In the genomic region with DNA sequence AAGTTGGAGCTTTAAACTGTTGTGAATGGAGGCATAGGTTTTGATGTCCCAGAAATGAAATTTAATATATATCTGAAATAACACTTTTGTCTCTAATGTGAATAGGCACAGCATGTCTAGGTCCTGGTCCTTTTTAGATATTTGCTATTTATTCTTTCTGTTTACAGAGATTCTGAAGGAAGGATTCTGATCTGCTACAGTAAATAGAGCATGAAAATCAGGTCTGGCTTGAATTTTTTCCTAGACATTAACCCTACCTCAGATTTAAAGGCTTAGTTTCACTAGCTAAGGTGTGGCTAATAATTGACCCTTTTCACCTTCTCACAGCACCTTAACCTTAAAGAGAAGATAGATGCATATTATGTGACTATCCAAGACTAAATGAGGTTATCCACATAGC, we compare ENCODE assay signal across 37 cellular contexts. TPM values are rescaled to one million over a fixed set of nuclear protein-coding genes. Genes with fewer than 3 reads are reported as not detected.
"Had no signal": no experiment of that assay in that cellular context is flagged by ENCODE, and none has a peak within 500 bp of the region (broad histone marks: within the 10 kb centered on the region; RNA-seq: fewer than 3 reads in every experiment).

No MANE protein-coding gene starts in this region.

- H3K27me3 Mint-ChIP-seq: activated CD4-positive, alpha-beta memory T cell treated with anti-CD3 and anti-CD28 coated beads for 36 hours; activated CD4-positive, alpha-beta T cell treated with anti-CD3 and anti-CD28 coated beads, Interleukin-2, amount 10 ng/mL, durations not matched to agents 24 days and 14 days; activated CD8-positive, alpha-beta T cell treated with anti-CD3 and anti-CD28 coated beads for 36 hours; activated T-helper 17 cell treated with anti-CD3 and anti-CD28 coated beads, Interleukin-2, amount 50 U/mL, for 72 hours had no signal

- H3K27ac ChIP-seq: adrenal gland, body of pancreas, brain microvascular endothelial cell, breast epithelium, WERI-Rb-1 had no signal

- DNase-seq: activated CD4-positive, alpha-beta memory T cell treated with anti-CD3 and anti-CD28 coated beads for 36 hours; activated CD4-positive, alpha-beta T cell treated with anti-CD3 and anti-CD28 coated beads for 4 hours; activated CD4-positive, alpha-beta T cell treated with anti-CD3 and anti-CD28 coated beads, Interleukin-2, amount 10 ng/mL, durations not matched to agents 24 days and 14 days; activated CD4-positive, alpha-beta T cell treated with anti-CD3 and anti-CD28 coated beads, Interleukin-2, amount 50 U/mL, for 1 hour; activated CD4-positive, alpha-beta T cell treated with anti-CD3 and anti-CD28 coated beads, Interleukin-2, amount 50 U/mL, for 4 hours; activated CD4-positive, CD25-positive, alpha-beta regulatory T cell; activated CD4-positive, CD25-positive, alpha-beta regulatory T cell treated with anti-CD3 and anti-CD28 coated beads, Interleukin-2, amount 50 U/mL, for 72 hours; activated CD8-positive, alpha-beta memory T cell treated with anti-CD3 and anti-CD28 coated beads, Interleukin-2, amount 50 U/mL, for 4 hours; activated CD8-positive, alpha-beta T cell treated with anti-CD3 and anti-CD28 coated beads for 36 hours; activated effector memory CD4-positive, alpha-beta T cell treated with anti-CD3 and anti-CD28 coated beads, Interleukin-2, amount 50 U/mL, for 16 hours; activated gamma-delta T cell treated with Interleukin-2 at 50 U/mL for 16 hours; activated naive CD4-positive, alpha-beta T cell; activated naive CD4-positive, alpha-beta T cell treated with anti-CD3 and anti-CD28 coated beads for 36 hours; activated naive CD4-positive, alpha-beta T cell treated with anti-CD3 and anti-CD28 coated beads, Interleukin-2, amount 50 U/mL, for 16 hours; activated naive CD8-positive, alpha-beta T cell treated with anti-CD3 and anti-CD28 coated beads for 36 hours; activated T-cell treated with anti-CD3 and anti-CD28 coated beads for 4 hours; activated T-cell treated with anti-CD3 and anti-CD28 coated beads, Interleukin-2, amount 50 U/mL, for 1 hour; activated T-cell treated with anti-CD3 and anti-CD28 coated beads, Interleukin-2, amount 50 U/mL, for 4 hours; activated T-cell treated with anti-CD3 and anti-CD28 coated beads, Interleukin-2, amount 50 U/mL, for 72 hours; adrenal gland; amniotic stem cell; aorta; body of pancreas; brain microvascular endothelial cell; central memory CD4-positive, alpha-beta T cell; T-helper 1 cell; T-helper 2 cell; T-helper 9 cell; WERI-Rb-1 had no signal

- H3K36me3 Mint-ChIP-seq: activated CD4-positive, alpha-beta memory T cell treated with anti-CD3 and anti-CD28 coated beads for 36 hours; activated naive CD4-positive, alpha-beta T cell treated with anti-CD3 and anti-CD28 coated beads, Interleukin-2, amount 50 U/mL, for 72 hours; activated naive CD8-positive, alpha-beta T cell treated with anti-CD3 and anti-CD28 coated beads for 36 hours had no signal

- H3K4me3 Mint-ChIP-seq: activated CD4-positive, alpha-beta memory T cell treated with anti-CD3 and anti-CD28 coated beads for 36 hours; activated CD4-positive, alpha-beta T cell treated with anti-CD3 and anti-CD28 coated beads, Interleukin-2, amount 10 ng/mL, durations not matched to agents 24 days and 14 days; activated CD8-positive, alpha-beta T cell treated with anti-CD3 and anti-CD28 coated beads for 36 hours; activated naive CD4-positive, alpha-beta T cell treated with anti-CD3 and anti-CD28 coated beads for 36 hours; activated naive CD8-positive, alpha-beta T cell treated with anti-CD3 and anti-CD28 coated beads for 36 hours; activated T-cell treated with anti-CD3 and anti-CD28 coated beads, Interleukin-2, amount 50 U/mL, for 4 hours; activated T-cell treated with anti-CD3 and anti-CD28 coated beads, Interleukin-2, amount 50 U/mL, for 72 hours; activated T-helper 1 cell treated with anti-CD3 and anti-CD28 coated beads, Interleukin-12 subunit alpha, Interleukin-12 subunit beta, Interleukin-2, Interleukin-4 antibody, amounts not matched to agents 30 ng/mL and 10 ng/mL and 1 ng/mL, durations not matched to agents 14 hours and 24 hours and 36 hours; activated T-helper 17 cell treated with anti-CD3 and anti-CD28 coated beads, Interleukin-2, amount 50 U/mL, for 72 hours; T-helper 1 cell treated with Interleukin-12 subunit alpha and Interleukin-12 subunit beta and Interleukin-4 antibody, amounts not matched to agents 30 μg/mL and 1 μg/mL, for 36 hours; T-helper 2 cell treated with Interferon-gamma antibody and Interleukin-4, amounts not matched to agents 5 μg/mL and 100 μg/mL, for 36 hours; WTC11 had no signal

- H3K36me3 ChIP-seq: adrenal gland, brain microvascular endothelial cell, breast epithelium, WERI-Rb-1 had no signal

- H3K9me3 ChIP-seq: adrenal gland, body of pancreas, breast epithelium had no signal

- H3K9me3 Mint-ChIP-seq: activated CD4-positive, alpha-beta T cell treated with anti-CD3 and anti-CD28 coated beads, Interleukin-2, amount 10 ng/mL, durations not matched to agents 24 days and 14 days; activated naive CD8-positive, alpha-beta T cell treated with anti-CD3 and anti-CD28 coated beads for 36 hours; activated T-cell treated with anti-CD3 and anti-CD28 coated beads, Interleukin-2, amount 50 U/mL, for 4 hours; activated T-cell treated with anti-CD3 and anti-CD28 coated beads, Interleukin-2, amount 50 U/mL, for 72 hours; activated T-helper 1 cell treated with anti-CD3 and anti-CD28 coated beads, Interleukin-12 subunit alpha, Interleukin-12 subunit beta, Interleukin-2, Interleukin-4 antibody, amounts not matched to agents 30 ng/mL and 10 ng/mL and 1 ng/mL, durations not matched to agents 14 hours and 24 hours and 36 hours had no signal

- H3K4me1 ChIP-seq: adrenal gland, body of pancreas, breast epithelium had no signal

- H3K27me3 ChIP-seq: adrenal gland, body of pancreas, brain microvascular endothelial cell, breast epithelium had no signal

- H3K4me1 Mint-ChIP-seq: activated CD4-positive, alpha-beta T cell treated with anti-CD3 and anti-CD28 coated beads, Interleukin-2, amount 10 ng/mL, durations not matched to agents 24 days and 14 days; activated naive CD8-positive, alpha-beta T cell treated with anti-CD3 and anti-CD28 coated beads for 36 hours; activated T-helper 17 cell treated with anti-CD3 and anti-CD28 coated beads, Interleukin-2, amount 50 U/mL, for 72 hours had no signal

- ATAC-seq: activated CD8-positive, alpha-beta T cell treated with anti-CD3 and anti-CD28 coated beads for 36 hours; activated naive CD4-positive, alpha-beta T cell treated with anti-CD3 and anti-CD28 coated beads, Interleukin-2, amount 50 U/mL, for 72 hours; activated T-cell treated with anti-CD3 and anti-CD28 coated beads, Interleukin-2, amount 50 U/mL, for 4 hours; activated T-cell treated with anti-CD3 and anti-CD28 coated beads, Interleukin-2, amount 50 U/mL, for 72 hours; activated T-helper 17 cell treated with anti-CD3 and anti-CD28 coated beads, Interleukin-2, amount 50 U/mL, for 72 hours; body of pancreas; WTC11 had no signal

- H3K4me3 ChIP-seq: adrenal gland, body of pancreas, breast epithelium had no signal

- H3K27ac Mint-ChIP-seq: activated CD4-positive, alpha-beta memory T cell treated with anti-CD3 and anti-CD28 coated beads for 36 hours; activated CD4-positive, alpha-beta T cell treated with anti-CD3 and anti-CD28 coated beads, Interleukin-2, amount 10 ng/mL, durations not matched to agents 24 days and 14 days; activated CD8-positive, alpha-beta T cell treated with anti-CD3 and anti-CD28 coated beads for 36 hours; activated naive CD4-positive, alpha-beta T cell treated with anti-CD3 and anti-CD28 coated beads for 36 hours; activated naive CD4-positive, alpha-beta T cell treated with anti-CD3 and anti-CD28 coated beads, Interleukin-2, amount 50 U/mL, for 72 hours; activated naive CD8-positive, alpha-beta T cell treated with anti-CD3 and anti-CD28 coated beads for 36 hours; activated T-cell treated with anti-CD3 and anti-CD28 coated beads, Interleukin-2, amount 50 U/mL, for 72 hours; activated T-helper 1 cell treated with anti-CD3 and anti-CD28 coated beads, Interleukin-12 subunit alpha, Interleukin-12 subunit beta, Interleukin-2, Interleukin-4 antibody, amounts not matched to agents 30 ng/mL and 10 ng/mL and 1 ng/mL, durations not matched to agents 14 hours and 24 hours and 36 hours; activated T-helper 17 cell treated with anti-CD3 and anti-CD28 coated beads, Interleukin-2, amount 50 U/mL, for 72 hours; T-helper 1 cell treated with Interleukin-12 subunit alpha and Interleukin-12 subunit beta and Interleukin-4 antibody, amounts not matched to agents 30 μg/mL and 1 μg/mL, for 36 hours; T-helper 2 cell treated with Interferon-gamma antibody and Interleukin-4, amounts not matched to agents 5 μg/mL and 100 μg/mL, for 36 hours; WTC11 had no signal

RNA-seq across cellular contexts. Expression of a gene that starts 48.0 kb away (rescaled TPM):
- total RNA-seq: activated CD4-positive, alpha-beta memory T cell treated with anti-CD3 and anti-CD28 coated beads for 36 hours; activated CD4-positive, alpha-beta T cell treated with anti-CD3 and anti-CD28 coated beads, Interleukin-2, amount 10 ng/mL, durations not matched to agents 24 days and 14 days; activated CD8-positive, alpha-beta memory T cell treated with anti-CD3 and anti-CD28 coated beads for 36 hours; activated CD8-positive, alpha-beta T cell treated with anti-CD3 and anti-CD28 coated beads for 36 hours; activated naive CD4-positive, alpha-beta T cell treated with anti-CD3 and anti-CD28 coated beads for 36 hours; activated naive CD4-positive, alpha-beta T cell treated with anti-CD3 and anti-CD28 coated beads, Interleukin-2, amount 50 U/mL, for 72 hours; activated naive CD8-positive, alpha-beta T cell treated with anti-CD3 and anti-CD28 coated beads for 36 hours; activated T-cell treated with anti-CD3 and anti-CD28 coated beads, Interleukin-2, amount 50 U/mL, for 4 hours; activated T-cell treated with anti-CD3 and anti-CD28 coated beads, Interleukin-2, amount 50 U/mL, for 72 hours; activated T-helper 1 cell treated with anti-CD3 and anti-CD28 coated beads, Interleukin-12 subunit alpha, Interleukin-12 subunit beta, Interleukin-2, Interleukin-4 antibody, amounts not matched to agents 30 ng/mL and 10 ng/mL and 1 ng/mL, durations not matched to agents 14 hours and 24 hours and 36 hours; activated T-helper 17 cell treated with anti-CD3 and anti-CD28 coated beads, Interleukin-2, amount 50 U/mL, for 72 hours; aorta; breast epithelium had no signal
